ENCODE assay signal across 1 cellular context in the genomic region with DNA sequence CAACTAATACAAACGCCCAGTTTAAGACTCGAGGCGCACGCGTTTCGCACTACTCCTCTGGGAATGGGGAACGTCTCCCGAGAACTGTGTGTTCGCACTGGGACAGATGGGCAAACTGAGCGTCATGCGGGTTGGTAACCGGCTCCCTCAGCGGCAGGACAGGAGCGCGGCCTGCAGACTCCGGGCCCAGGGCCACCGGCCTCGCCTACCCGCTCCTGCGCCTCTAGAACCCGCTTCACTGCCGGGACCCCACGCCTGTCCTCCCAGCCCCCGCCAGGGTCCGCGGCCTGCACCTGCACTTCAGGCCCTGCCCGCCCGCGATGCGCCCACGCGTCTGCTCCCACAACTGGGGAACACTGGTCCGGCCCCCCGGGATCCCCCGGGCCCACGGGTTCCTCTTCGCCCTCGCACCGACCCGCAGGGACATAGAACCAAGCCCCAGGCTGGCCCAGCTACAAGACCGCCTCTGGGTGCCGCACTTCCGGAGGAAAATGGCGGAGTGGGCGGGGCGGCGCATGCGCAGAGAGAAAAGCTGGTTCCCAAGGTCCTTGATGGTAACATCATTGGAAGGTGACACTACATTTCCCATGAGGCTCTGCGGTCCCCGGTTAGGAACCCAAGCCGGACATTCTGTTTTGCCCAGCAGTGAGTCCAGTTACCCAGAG.
TF ChIP-seq lines count a peak whose summit lies in the region.
"Not testable (repeated sequence)": the region's sequence is repeated elsewhere in the genome, so short reads cannot be mapped to it uniquely, and the experiment has no call there.

A gene (minus strand): TSS at position 459 of the 665 bp plus-strand sequence. CDS start 2,187 bp downstream, outside the sequence.

TF ChIP-seq in K562, 482 proteins besides CTCF, POLR2A, EP300 and RAD21 (continued from another document and continues in another):
- TF ChIP-seq, protein P1, sequence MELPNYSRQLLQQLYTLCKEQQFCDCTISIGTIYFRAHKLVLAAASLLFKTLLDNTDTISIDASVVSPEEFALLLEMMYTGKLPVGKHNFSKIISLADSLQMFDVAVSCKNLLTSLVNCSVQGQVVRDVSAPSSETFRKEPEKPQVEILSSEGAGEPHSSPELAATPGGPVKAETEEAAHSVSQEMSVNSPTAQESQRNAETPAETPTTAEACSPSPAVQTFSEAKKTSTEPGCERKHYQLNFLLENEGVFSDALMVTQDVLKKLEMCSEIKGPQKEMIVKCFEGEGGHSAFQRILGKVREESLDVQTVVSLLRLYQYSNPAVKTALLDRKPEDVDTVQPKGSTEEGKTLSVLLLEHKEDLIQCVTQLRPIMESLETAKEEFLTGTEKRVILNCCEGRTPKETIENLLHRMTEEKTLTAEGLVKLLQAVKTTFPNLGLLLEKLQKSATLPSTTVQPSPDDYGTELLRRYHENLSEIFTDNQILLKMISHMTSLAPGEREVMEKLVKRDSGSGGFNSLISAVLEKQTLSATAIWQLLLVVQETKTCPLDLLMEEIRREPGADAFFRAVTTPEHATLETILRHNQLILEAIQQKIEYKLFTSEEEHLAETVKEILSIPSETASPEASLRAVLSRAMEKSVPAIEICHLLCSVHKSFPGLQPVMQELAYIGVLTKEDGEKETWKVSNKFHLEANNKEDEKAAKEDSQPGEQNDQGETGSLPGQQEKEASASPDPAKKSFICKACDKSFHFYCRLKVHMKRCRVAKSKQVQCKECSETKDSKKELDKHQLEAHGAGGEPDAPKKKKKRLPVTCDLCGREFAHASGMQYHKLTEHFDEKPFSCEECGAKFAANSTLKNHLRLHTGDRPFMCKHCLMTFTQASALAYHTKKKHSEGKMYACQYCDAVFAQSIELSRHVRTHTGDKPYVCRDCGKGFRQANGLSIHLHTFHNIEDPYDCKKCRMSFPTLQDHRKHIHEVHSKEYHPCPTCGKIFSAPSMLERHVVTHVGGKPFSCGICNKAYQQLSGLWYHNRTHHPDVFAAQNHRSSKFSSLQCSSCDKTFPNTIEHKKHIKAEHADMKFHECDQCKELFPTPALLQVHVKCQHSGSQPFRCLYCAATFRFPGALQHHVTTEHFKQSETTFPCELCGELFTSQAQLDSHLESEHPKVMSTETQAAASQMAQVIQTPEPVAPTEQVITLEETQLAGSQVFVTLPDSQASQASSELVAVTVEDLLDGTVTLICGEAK (IDR thresholded peaks at IDR 0.05), result peak; percentile 61
- TF ChIP-seq, protein P1 (CRISPR knock-in tag; IDR thresholded peaks at IDR 0.05), result not testable (repeated sequence)
- TF ChIP-seq TAF7 (tag; IDR thresholded peaks at IDR 0.05), result peak; percentile 40; the same call in 1 of the 2 replicates
- TF ChIP-seq MAZ (CRISPR knock-in tag; conservative IDR thresholded peaks at IDR 0.05 in 1 of 2, IDR thresholded peaks at IDR 0.05 in 1 of 2), result 0 out of 4 replicates have a peak, but pooled peaks have one; percentile 29 to 47
- TF ChIP-seq ATF7 (IDR thresholded peaks at IDR 0.05), result peak; percentile 45
- TF ChIP-seq POLR2AphosphoS5 (IDR thresholded peaks at IDR 0.05; ENCODE audit: control insufficient read depth, insufficient read depth, low read depth, low read length), result peak; percentile 53; the same call in 1 of the 2 replicates
- TF ChIP-seq NR2C1 (IDR thresholded peaks at IDR 0.05), result not testable (repeated sequence)
- TF ChIP-seq NR2C1 (tag; IDR thresholded peaks at IDR 0.05), result 0 out of 2 replicates have a peak, but pooled peaks have one; percentile 12
- TF ChIP-seq TAF9B (IDR thresholded peaks at IDR 0.05; ENCODE audit: partially characterized antibody), result peak; percentile 44
- peak; percentile 65; the same call in 1 of the 2 replicates for TF ChIP-seq PHF8 (IDR thresholded peaks at IDR 0.05; ENCODE audit: borderline replicate concordance, low read length)
- TF ChIP-seq NRF1 (conservative IDR thresholded peaks at IDR 0.05 in 1 of 2, IDR thresholded peaks at IDR 0.05 in 1 of 2), result peak; percentile 95 to 96
- TF ChIP-seq, protein P2, sequence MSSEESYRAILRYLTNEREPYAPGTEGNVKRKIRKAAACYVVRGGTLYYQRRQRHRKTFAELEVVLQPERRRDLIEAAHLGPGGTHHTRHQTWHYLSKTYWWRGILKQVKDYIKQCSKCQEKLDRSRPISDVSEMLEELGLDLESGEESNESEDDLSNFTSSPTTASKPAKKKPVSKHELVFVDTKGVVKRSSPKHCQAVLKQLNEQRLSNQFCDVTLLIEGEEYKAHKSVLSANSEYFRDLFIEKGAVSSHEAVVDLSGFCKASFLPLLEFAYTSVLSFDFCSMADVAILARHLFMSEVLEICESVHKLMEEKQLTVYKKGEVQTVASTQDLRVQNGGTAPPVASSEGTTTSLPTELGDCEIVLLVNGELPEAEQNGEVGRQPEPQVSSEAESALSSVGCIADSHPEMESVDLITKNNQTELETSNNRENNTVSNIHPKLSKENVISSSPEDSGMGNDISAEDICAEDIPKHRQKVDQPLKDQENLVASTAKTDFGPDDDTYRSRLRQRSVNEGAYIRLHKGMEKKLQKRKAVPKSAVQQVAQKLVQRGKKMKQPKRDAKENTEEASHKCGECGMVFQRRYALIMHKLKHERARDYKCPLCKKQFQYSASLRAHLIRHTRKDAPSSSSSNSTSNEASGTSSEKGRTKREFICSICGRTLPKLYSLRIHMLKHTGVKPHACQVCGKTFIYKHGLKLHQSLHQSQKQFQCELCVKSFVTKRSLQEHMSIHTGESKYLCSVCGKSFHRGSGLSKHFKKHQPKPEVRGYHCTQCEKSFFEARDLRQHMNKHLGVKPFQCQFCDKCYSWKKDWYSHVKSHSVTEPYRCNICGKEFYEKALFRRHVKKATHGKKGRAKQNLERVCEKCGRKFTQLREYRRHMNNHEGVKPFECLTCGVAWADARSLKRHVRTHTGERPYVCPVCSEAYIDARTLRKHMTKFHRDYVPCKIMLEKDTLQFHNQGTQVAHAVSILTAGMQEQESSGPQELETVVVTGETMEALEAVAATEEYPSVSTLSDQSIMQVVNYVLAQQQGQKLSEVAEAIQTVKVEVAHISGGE (CRISPR knock-in tag; IDR thresholded peaks at IDR 0.05), result 0 out of 6 replicates have a peak, but pooled peaks of 1 of the 3 experiments have one; percentile 23
- TF ChIP-seq, protein P3, sequence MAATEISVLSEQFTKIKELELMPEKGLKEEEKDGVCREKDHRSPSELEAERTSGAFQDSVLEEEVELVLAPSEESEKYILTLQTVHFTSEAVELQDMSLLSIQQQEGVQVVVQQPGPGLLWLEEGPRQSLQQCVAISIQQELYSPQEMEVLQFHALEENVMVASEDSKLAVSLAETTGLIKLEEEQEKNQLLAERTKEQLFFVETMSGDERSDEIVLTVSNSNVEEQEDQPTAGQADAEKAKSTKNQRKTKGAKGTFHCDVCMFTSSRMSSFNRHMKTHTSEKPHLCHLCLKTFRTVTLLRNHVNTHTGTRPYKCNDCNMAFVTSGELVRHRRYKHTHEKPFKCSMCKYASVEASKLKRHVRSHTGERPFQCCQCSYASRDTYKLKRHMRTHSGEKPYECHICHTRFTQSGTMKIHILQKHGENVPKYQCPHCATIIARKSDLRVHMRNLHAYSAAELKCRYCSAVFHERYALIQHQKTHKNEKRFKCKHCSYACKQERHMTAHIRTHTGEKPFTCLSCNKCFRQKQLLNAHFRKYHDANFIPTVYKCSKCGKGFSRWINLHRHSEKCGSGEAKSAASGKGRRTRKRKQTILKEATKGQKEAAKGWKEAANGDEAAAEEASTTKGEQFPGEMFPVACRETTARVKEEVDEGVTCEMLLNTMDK (IDR thresholded peaks at IDR 0.05; ENCODE audit: borderline replicate concordance, insufficient read depth, low read depth, low read length, poor library complexity, severe bottlenecking), result peak; percentile 23
- peak; percentile 38; the same call in 1 of the 2 replicates for TF ChIP-seq EP400 (IDR thresholded peaks at IDR 0.05)
- peak; percentile 14; the same call in 1 of the 2 replicates for TF ChIP-seq ESRRA (IDR thresholded peaks at IDR 0.05; ENCODE audit: borderline replicate concordance, low read depth)
- peak; percentile 77 for TF ChIP-seq SUPT5H (IDR thresholded peaks at IDR 0.05)
- TF ChIP-seq, protein P4, sequence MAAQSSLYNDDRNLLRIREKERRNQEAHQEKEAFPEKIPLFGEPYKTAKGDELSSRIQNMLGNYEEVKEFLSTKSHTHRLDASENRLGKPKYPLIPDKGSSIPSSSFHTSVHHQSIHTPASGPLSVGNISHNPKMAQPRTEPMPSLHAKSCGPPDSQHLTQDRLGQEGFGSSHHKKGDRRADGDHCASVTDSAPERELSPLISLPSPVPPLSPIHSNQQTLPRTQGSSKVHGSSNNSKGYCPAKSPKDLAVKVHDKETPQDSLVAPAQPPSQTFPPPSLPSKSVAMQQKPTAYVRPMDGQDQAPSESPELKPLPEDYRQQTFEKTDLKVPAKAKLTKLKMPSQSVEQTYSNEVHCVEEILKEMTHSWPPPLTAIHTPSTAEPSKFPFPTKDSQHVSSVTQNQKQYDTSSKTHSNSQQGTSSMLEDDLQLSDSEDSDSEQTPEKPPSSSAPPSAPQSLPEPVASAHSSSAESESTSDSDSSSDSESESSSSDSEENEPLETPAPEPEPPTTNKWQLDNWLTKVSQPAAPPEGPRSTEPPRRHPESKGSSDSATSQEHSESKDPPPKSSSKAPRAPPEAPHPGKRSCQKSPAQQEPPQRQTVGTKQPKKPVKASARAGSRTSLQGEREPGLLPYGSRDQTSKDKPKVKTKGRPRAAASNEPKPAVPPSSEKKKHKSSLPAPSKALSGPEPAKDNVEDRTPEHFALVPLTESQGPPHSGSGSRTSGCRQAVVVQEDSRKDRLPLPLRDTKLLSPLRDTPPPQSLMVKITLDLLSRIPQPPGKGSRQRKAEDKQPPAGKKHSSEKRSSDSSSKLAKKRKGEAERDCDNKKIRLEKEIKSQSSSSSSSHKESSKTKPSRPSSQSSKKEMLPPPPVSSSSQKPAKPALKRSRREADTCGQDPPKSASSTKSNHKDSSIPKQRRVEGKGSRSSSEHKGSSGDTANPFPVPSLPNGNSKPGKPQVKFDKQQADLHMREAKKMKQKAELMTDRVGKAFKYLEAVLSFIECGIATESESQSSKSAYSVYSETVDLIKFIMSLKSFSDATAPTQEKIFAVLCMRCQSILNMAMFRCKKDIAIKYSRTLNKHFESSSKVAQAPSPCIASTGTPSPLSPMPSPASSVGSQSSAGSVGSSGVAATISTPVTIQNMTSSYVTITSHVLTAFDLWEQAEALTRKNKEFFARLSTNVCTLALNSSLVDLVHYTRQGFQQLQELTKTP (IDR thresholded peaks at IDR 0.05; ENCODE audit: low read depth in 1 of 2, partially characterized antibody in 2 of 2), result peak in 1 of 2 experiments; percentile 91
- peak; percentile 61; the same call in 1 of the 2 replicates for TF ChIP-seq ETV5 (CRISPR knock-in tag; IDR thresholded peaks at IDR 0.05; ENCODE audit: low read depth)
- 0 out of 2 replicates have a peak, but pooled peaks have one; percentile 26 for TF ChIP-seq POLR2H (tag; IDR thresholded peaks at IDR 0.05; ENCODE audit: low read depth)
- TF ChIP-seq PHF20 (IDR thresholded peaks at IDR 0.05; ENCODE audit: partially characterized antibody), result peak; percentile 91
- TF ChIP-seq ZNF143 (CRISPR knock-in tag; IDR thresholded peaks at IDR 0.05), result peak; percentile 81
- TF ChIP-seq NFIC (IDR thresholded peaks at IDR 0.05), result peak; percentile 66
- TF ChIP-seq YY1 (IDR thresholded peaks at IDR 0.05; ENCODE audit: borderline replicate concordance in 1 of 3, control insufficient read depth in 1 of 3, extremely low read depth in 1 of 3, insufficient read depth in 3 of 3, insufficient read length in 1 of 3, insufficient replicate concordance in 2 of 3, low read depth in 1 of 3, low read length in 2 of 3), result peak; percentile 40 to 88 (median 80)
- peak; percentile 84 for TF ChIP-seq SP1 (CRISPR knock-in tag; IDR thresholded peaks at IDR 0.05)
- TF ChIP-seq ELF1 (tag; IDR thresholded peaks at IDR 0.05), result peak; percentile 73
- TF ChIP-seq, protein P5, sequence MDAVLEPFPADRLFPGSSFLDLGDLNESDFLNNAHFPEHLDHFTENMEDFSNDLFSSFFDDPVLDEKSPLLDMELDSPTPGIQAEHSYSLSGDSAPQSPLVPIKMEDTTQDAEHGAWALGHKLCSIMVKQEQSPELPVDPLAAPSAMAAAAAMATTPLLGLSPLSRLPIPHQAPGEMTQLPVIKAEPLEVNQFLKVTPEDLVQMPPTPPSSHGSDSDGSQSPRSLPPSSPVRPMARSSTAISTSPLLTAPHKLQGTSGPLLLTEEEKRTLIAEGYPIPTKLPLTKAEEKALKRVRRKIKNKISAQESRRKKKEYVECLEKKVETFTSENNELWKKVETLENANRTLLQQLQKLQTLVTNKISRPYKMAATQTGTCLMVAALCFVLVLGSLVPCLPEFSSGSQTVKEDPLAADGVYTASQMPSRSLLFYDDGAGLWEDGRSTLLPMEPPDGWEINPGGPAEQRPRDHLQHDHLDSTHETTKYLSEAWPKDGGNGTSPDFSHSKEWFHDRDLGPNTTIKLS (IDR thresholded peaks at IDR 0.05; ENCODE audit: borderline replicate concordance, low read depth), result peak; percentile 88; the same call in 1 of the 2 replicates
- TF ChIP-seq RBFOX2 (IDR thresholded peaks at IDR 0.05; ENCODE audit: low read depth, low read length), result peak; percentile 83
- TF ChIP-seq HCFC1 (IDR thresholded peaks at IDR 0.05; ENCODE audit: low read depth, low read length), result peak; percentile 76
- TF ChIP-seq, protein P6, sequence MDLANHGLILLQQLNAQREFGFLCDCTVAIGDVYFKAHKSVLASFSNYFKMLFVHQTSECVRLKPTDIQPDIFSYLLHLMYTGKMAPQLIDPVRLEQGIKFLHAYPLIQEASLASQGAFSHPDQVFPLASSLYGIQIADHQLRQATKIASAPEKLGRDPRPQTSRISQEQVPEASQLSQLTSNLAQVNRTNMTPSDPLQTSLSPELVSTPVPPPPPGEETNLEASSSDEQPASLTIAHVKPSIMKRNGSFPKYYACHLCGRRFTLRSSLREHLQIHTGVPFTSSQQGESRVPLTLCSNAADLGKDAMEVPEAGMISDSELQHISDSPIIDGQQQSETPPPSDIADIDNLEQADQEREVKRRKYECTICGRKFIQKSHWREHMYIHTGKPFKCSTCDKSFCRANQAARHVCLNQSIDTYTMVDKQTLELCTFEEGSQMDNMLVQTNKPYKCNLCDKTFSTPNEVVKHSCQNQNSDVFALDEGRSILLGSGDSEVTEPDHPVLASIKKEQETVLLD (IDR thresholded peaks at IDR 0.05), result peak; percentile 95
- TF ChIP-seq POLR2G (IDR thresholded peaks at IDR 0.05; ENCODE audit: low read depth, low read length), result peak; percentile 82
- peak; percentile 40; the same call in 1 of the 2 replicates for TF ChIP-seq ELF2 (CRISPR knock-in tag; IDR thresholded peaks at IDR 0.05)
